1 cellular context compared by ENCODE assay signal in genomic region chr19:35862528-35862927, GRCh38.
TF ChIP-seq lines count a peak whose summit lies in the region.

No MANE protein-coding gene starts in this region.

TF ChIP-seq in A549, 52 proteins besides CTCF, POLR2A, EP300 and RAD21 (continued from another document):
- TF ChIP-seq HMGXB4 (CRISPR knock-in tag; IDR thresholded peaks at IDR 0.05; ENCODE audit: borderline replicate concordance) (no peak), NPAS2 (CRISPR knock-in tag; IDR thresholded peaks at IDR 0.05; ENCODE audit: borderline replicate concordance) (no peak), EHF (CRISPR knock-in tag; IDR thresholded peaks at IDR 0.05) (no peak)
